ENCODE assay signal across 7 cellular contexts in genomic region chr4:154328030-154328429, GRCh38.
"Had no signal": no experiment of that assay in that cellular context is flagged by ENCODE, and none has a peak within 500 bp of the region (broad histone marks: within the 10 kb centered on the region; RNA-seq: fewer than 3 reads in every experiment).

No MANE protein-coding gene starts in this region.

- FAIRE-seq: HepG2, HTR-8/SVneo had no signal

- H3K27ac ChIP-seq: HL-60, KMS-11 had no signal

- DNase-seq: IMR-90, KBM-7, KG1 had no signal

- H3K4me2 ChIP-seq: KMS-11 had no signal

- H3K9ac ChIP-seq: KMS-11 had no signal

- ATAC-seq: HepG2 had no signal
